ENCODE assay signal across 13 cellular contexts in the genomic region with DNA sequence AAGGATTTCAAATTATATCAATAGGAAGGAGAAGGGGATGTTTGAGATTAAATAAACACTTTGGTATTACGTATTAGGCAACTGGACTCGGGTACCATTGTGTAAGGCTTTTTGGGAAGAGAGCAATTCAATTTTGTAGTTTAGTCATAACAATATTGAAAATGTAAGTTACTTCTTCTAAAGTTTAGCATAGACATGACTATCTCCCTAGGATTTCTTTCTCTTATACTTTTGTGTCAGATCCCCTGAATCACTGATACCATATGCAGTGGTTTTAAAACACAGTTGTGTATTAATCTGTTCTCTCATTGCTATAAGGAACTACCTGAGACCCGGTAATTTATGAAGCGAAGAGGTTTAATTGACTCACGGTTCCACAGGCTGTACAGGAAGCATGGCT.
DNase-seq lines count a peak whose midpoint lies in the region; ATAC-seq and TF ChIP-seq lines count a peak whose summit lies in the region.
"Had no signal": no experiment of that assay in that cellular context is flagged by ENCODE, and none has a peak within 500 bp of the region (broad histone marks: within the 10 kb centered on the region; RNA-seq: fewer than 3 reads in every experiment).

No MANE protein-coding gene starts in this region.

- ATAC-seq in activated CD4-positive, CD25-positive, alpha-beta regulatory T cell treated with anti-CD3 and anti-CD28 coated beads, Interleukin-2, amount 50 U/mL, for 24 hours, result peak; percentile 35 to 56
- ATAC-seq in T-cell (replicated peaks in 1 of 4), result no peak
- peak; percentile 71 for ATAC-seq in stimulated activated effector memory CD8-positive, alpha-beta T cell treated with anti-CD3 and anti-CD28 coated beads, Interleukin-12 subunit alpha, Interleukin-12 subunit beta, amount 100 ng/mL, for 72 hours

- H3K79me2 ChIP-seq in hepatocyte, result no peaks in the 10 kb centered on the region

- H3K36me3 ChIP-seq in hepatocyte (replicated peaks; ENCODE audit: insufficient read depth, low read depth), result no peaks in the 10 kb centered on the region
- H3K36me3 ChIP-seq: HAP-1 had no signal

- no peaks in the 10 kb centered on the region for H3K9me3 ChIP-seq in hepatocyte (ENCODE audit: low read depth)
- H3K9me3 ChIP-seq: HAP-1 had no signal

- peak overlapping the region; percentile 81 to 88 for H3K27ac Mint-ChIP-seq in T-cell
- H3K27ac Mint-ChIP-seq in stimulated activated effector memory CD8-positive, alpha-beta T cell treated with anti-CD3 and anti-CD28 coated beads, Interleukin-12 subunit alpha, Interleukin-12 subunit beta, amount 100 ng/mL, for 72 hours, result no peak overlapping the region
- H3K27ac Mint-ChIP-seq: endodermal cell had no signal

- no peaks in the 10 kb centered on the region for H4K20me1 ChIP-seq in hepatocyte (ENCODE audit: insufficient read depth, poor library complexity, severe bottlenecking)

- CTCF ChIA-PET in T-cell (lab: Charles Lee), result no interaction called here

- POLR2A ChIA-PET in T-cell (lab: Charles Lee), result no interaction called here

- H3K9me3 Mint-ChIP-seq in T-cell, result no peaks in the 10 kb centered on the region
- H3K9me3 Mint-ChIP-seq in stimulated activated effector memory CD8-positive, alpha-beta T cell treated with anti-CD3 and anti-CD28 coated beads, Interleukin-12 subunit alpha, Interleukin-12 subunit beta, amount 100 ng/mL, for 72 hours, result no peaks in the 10 kb centered on the region

- H3K4me1 ChIP-seq in hepatocyte (ENCODE audit: insufficient read depth), result peaks cover 25% of the 10 kb centered on the region

- no peak for DNase-seq in activated CD4-positive, CD25-positive, alpha-beta regulatory T cell treated with anti-CD3 and anti-CD28 coated beads, Interleukin-2, amount 50 U/mL, for 72 hours
- DNase-seq in T-cell (no peak), hepatocyte (ENCODE audit: low spot score) (no peak), islet precursor cell (no peak), GM10266 (ENCODE audit: extremely low spot score) (no peak)
- no peak for DNase-seq in stimulated activated effector memory CD8-positive, alpha-beta T cell treated with anti-CD3 and anti-CD28 coated beads, Interleukin-12 subunit alpha, Interleukin-12 subunit beta, amount 100 ng/mL, for 72 hours (ENCODE audit: low spot score in 2 of 2)
- DNase-seq in effector CD8-positive, alpha-beta T cell (lab: John Stamatoyannopoulos, UW), result no peak
- DNase-seq: ACHN, DMS79, endodermal cell, NCI-H2081 treated with DMSO at 0.1 percent for 48 hours had no signal

- TF ChIP-seq CTCF in hepatocyte (IDR thresholded peaks at IDR 0.05; ENCODE audit: poor library complexity) (no peak), GM10266 (IDR thresholded peaks at IDR 0.05; ENCODE audit: control insufficient read depth, insufficient read depth, low read depth, missing control alignments) (no peak)

- peaks cover 14 to 26% (median 16%) of the 10 kb centered on the region in 3 donors for H3K4me1 Mint-ChIP-seq in T-cell
- H3K4me1 Mint-ChIP-seq in stimulated activated effector memory CD8-positive, alpha-beta T cell treated with anti-CD3 and anti-CD28 coated beads, Interleukin-12 subunit alpha, Interleukin-12 subunit beta, amount 100 ng/mL, for 72 hours, result peaks cover 21% of the 10 kb centered on the region

- H3K4me3 ChIP-seq in hepatocyte, result no peak overlapping the region
- H3K4me3 ChIP-seq: HAP-1 had no signal

- H3K27ac ChIP-seq in hepatocyte, result peak overlapping the region; percentile 79

- peak overlapping the region; percentile 29 for H2AFZ ChIP-seq in hepatocyte

- WGBS in hepatocyte (ENCODE audit: low lambda C conversion rate, missing lambda C conversion rate), result 89% methylated on average over 5 of the region's 5 CpGs

- H3K27me3 ChIP-seq in hepatocyte, result no peaks in the 10 kb centered on the region

- H3K36me3 Mint-ChIP-seq in T-cell, result no peaks in the 10 kb centered on the region
- no peaks in the 10 kb centered on the region for H3K36me3 Mint-ChIP-seq in stimulated activated effector memory CD8-positive, alpha-beta T cell treated with anti-CD3 and anti-CD28 coated beads, Interleukin-12 subunit alpha, Interleukin-12 subunit beta, amount 100 ng/mL, for 72 hours

- H3K4me3 Mint-ChIP-seq in T-cell, result peak overlapping the region in 1 of 3 donors; percentile 56
- peak overlapping the region; percentile 25 for H3K4me3 Mint-ChIP-seq in stimulated activated effector memory CD8-positive, alpha-beta T cell treated with anti-CD3 and anti-CD28 coated beads, Interleukin-12 subunit alpha, Interleukin-12 subunit beta, amount 100 ng/mL, for 72 hours
- H3K4me3 Mint-ChIP-seq: endodermal cell had no signal

- no peaks in the 10 kb centered on the region for H3K9me2 ChIP-seq in hepatocyte (replicated peaks; ENCODE audit: insufficient read depth)

- H3K27me3 Mint-ChIP-seq in T-cell, result peaks cover 0 to 24% of the 10 kb centered on the region in 2 donors

- peak overlapping the region; percentile 40 for H3K4me2 ChIP-seq in hepatocyte

Comparison
In these comparisons a context has a peak if more than half of its experiments do, and no peak if none do; other contexts are left out.
1. ATAC-seq: peak in activated CD4-positive, CD25-positive, alpha-beta regulatory T cell treated with anti-CD3 and anti-CD28 coated beads, Interleukin-2, amount 50 U/mL, for 24 hours (2 of 2) and stimulated activated effector memory CD8-positive, alpha-beta T cell treated with anti-CD3 and anti-CD28 coated beads, Interleukin-12 subunit alpha, Interleukin-12 subunit beta, amount 100 ng/mL, for 72 hours (single experiment); none in T-cell (0 of 4).